8 cellular contexts compared by ENCODE assay signal in the genomic region with DNA sequence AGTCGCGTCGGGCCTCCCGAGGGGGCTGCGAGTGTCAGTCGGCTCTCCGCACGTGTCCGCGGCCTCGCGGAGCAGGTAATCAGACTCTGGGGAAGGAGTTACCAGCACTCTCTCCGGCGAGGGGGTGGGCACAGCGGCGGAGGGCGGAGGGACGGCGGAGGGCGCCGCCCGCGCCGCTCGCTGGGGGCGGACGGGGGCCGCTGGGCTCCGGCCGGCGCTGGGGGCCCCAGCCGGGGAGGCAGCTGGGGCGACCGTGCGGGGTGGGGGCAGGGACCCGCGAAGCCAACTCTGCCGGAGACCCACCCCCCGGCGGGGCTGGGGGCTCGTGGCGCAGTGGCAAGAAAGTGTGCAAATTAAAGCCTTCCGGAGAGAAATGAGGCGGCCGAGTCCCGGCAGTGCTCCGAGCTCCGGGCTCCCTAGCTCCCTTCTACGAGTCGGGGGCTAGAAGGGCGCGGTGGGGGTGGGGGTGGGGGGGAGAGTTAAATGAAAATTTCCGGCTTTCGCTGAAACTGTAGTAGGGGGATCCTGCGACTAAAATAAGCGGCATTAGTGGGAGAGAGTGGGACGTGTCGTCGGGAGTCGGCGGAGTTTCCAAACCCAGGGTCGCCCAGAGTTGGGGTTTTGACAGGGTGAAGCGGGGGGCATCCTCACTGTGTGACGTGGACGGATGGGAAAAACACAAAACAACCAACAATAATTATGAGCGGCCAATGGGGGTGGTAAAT. TPM values are rescaled to one million over a fixed set of nuclear protein-coding genes. Genes with fewer than 3 reads are reported as not detected.
DNase-seq lines count a peak whose midpoint lies in the region; ATAC-seq and TF ChIP-seq lines count a peak whose summit lies in the region.

A gene (minus strand): TSS at position 85 of the 725 bp plus-strand sequence. CDS start 3,250 bp downstream, outside the sequence.

- H3K27me3 Mint-ChIP-seq in activated T-helper 1 cell treated with anti-CD3 and anti-CD28 coated beads, Interleukin-12 subunit alpha, Interleukin-12 subunit beta, Interleukin-2, Interleukin-4 antibody, amounts not matched to agents 30 ng/mL and 10 ng/mL and 1 ng/mL, durations not matched to agents 14 hours and 24 hours and 36 hours (ENCODE audit: insufficient read depth), result peaks cover 6% of the 10 kb centered on the region

- H3K4me1 ChIP-seq in PC-9 (replicated peaks; ENCODE audit: insufficient read depth), result peaks cover 22% of the 10 kb centered on the region
- H3K4me1 ChIP-seq in neuronal stem cell (ENCODE audit: control insufficient read depth in 2 of 2, insufficient read depth in 1 of 2, low read depth in 1 of 2, low read length in 2 of 2), result peaks cover 8% of the 10 kb centered on the region in 2 donors
- peaks cover 0 to 5% (median 2%) of the 10 kb centered on the region in 4 donors for H3K4me1 ChIP-seq in tibial artery

- H3K18ac ChIP-seq in neuronal stem cell (ENCODE audit: low read length), result peak within 1 kb of the TSS; percentile 96

- CTCF ChIA-PET in PC-9 (lab: Charles Lee), result interaction anchor here (0.6 to 0.7 kb wide), 7 partner anchors 62 to 1053 kb away, joined by 4 to 17 read pairs (median 7); no protein-coding TSS in a partner anchor

- peaks cover 5% of the 10 kb centered on the region; the same call in 1 of the 2 replicates for H4K20me1 ChIP-seq in PC-9 (ENCODE audit: insufficient read depth)

- peak within 1 kb of the TSS; percentile 95 for H3K27ac Mint-ChIP-seq in activated T-helper 1 cell treated with anti-CD3 and anti-CD28 coated beads, Interleukin-12 subunit alpha, Interleukin-12 subunit beta, Interleukin-2, Interleukin-4 antibody, amounts not matched to agents 30 ng/mL and 10 ng/mL and 1 ng/mL, durations not matched to agents 14 hours and 24 hours and 36 hours

- TF ChIP-seq CTCF in PC-9 (conservative IDR thresholded peaks at IDR 0.05) (no peak), fibroblast of villous mesenchyme (IDR thresholded peaks at IDR 0.05; ENCODE audit: insufficient read depth, low read depth, low read length) (no peak), tibial artery (IDR thresholded peaks at IDR 0.05) (no peak)

- no peak within 1 kb of the TSS for H4K8ac ChIP-seq in neuronal stem cell (ENCODE audit: low read depth, low read length)

- no peaks in the 10 kb centered on the region for H3K9me3 ChIP-seq in PC-9 (ENCODE audit: insufficient read depth, low read depth)
- H3K9me3 ChIP-seq in neuronal stem cell (replicated peaks in 1 of 2; ENCODE audit: control insufficient read depth in 2 of 2, insufficient read depth in 1 of 2, low read depth in 1 of 2, low read length in 2 of 2), result peaks cover 0 to 6% of the 10 kb centered on the region in 2 donors
- H3K9me3 ChIP-seq in tibial artery, result no peaks in the 10 kb centered on the region

- H4K91ac ChIP-seq in neuronal stem cell (ENCODE audit: low read depth, low read length, poor library complexity), result no peak within 1 kb of the TSS

- no peaks in the 10 kb centered on the region for H3K9me2 ChIP-seq in PC-9 (ENCODE audit: insufficient read depth)

- H3K36me3 ChIP-seq in PC-9 (ENCODE audit: low read depth) (peaks cover 8% of the 10 kb centered on the region; the same call in 1 of the 2 replicates), neuronal stem cell (replicated peaks in 1 of 2; ENCODE audit: control insufficient read depth in 2 of 2, insufficient read depth in 2 of 2, low read length in 2 of 2) (peaks cover 0 to 9% of the 10 kb centered on the region in 2 donors), tibial artery (no peaks in the 10 kb centered on the region)

- peak within 1 kb of the TSS; percentile 75 for H2BK5ac ChIP-seq in neuronal stem cell (ENCODE audit: low read length)

- intact Hi-C loops in PC-9 (cut with micrococcal nuclease; ENCODE audit: unreplicated experiment) (loop anchor here (1.0 to 10.0 kb wide), 4 partner anchors 96 to 412 kb away; a partner anchor contains a TSS), tibial artery (cut with DNase I; ENCODE audit: low total_unique reads) (loop anchor here (5.0 to 10.0 kb wide), 2 partner anchors 214 to 312 kb away; a partner anchor contains a TSS)
- intact Hi-C loops in activated T-helper 1 cell treated with anti-CD3 and anti-CD28 coated beads, Interleukin-12 subunit alpha, Interleukin-12 subunit beta, Interleukin-2, Interleukin-4 antibody, amounts not matched to agents 30 ng/mL and 10 ng/mL and 1 ng/mL, durations not matched to agents 14 hours and 24 hours and 36 hours (cut with micrococcal nuclease), result loop anchor here (1.0 kb wide), 7 partner anchors 9 to 394 kb away; a partner anchor contains a TSS

- peak in 2 of 3 experiments; percentile 51 to 58 for DNase-seq in NCI-H1417 (lab: John Stamatoyannopoulos, UW)
- no peak for DNase-seq in NCI-H1417 treated with DMSO at 0.1 percent for 48 hours (lab: John Stamatoyannopoulos, UW)
- DNase-seq in PC-9, result peak; percentile 52 to 83
- peak; percentile 63 for DNase-seq in activated T-helper 1 cell treated with anti-CD3 and anti-CD28 coated beads, Interleukin-12 subunit alpha, Interleukin-12 subunit beta, Interleukin-2, Interleukin-4 antibody, amounts not matched to agents 30 ng/mL and 10 ng/mL and 1 ng/mL, durations not matched to agents 14 hours and 24 hours and 36 hours (ENCODE audit: low spot score)
- DNase-seq in fibroblast of villous mesenchyme (ENCODE audit: low read depth), result peak; percentile 42
- DNase-seq in neuronal stem cell (ENCODE audit: low spot score), result peak; percentile 29
- DNase-seq in tibial artery, result peak; percentile 57 to 78

- H2BK120ac ChIP-seq in neuronal stem cell (ENCODE audit: low read depth, low read length), result peak within 1 kb of the TSS; percentile 87

- peak within 1 kb of the TSS; percentile 97 for H3K4me3 Mint-ChIP-seq in activated T-helper 1 cell treated with anti-CD3 and anti-CD28 coated beads, Interleukin-12 subunit alpha, Interleukin-12 subunit beta, Interleukin-2, Interleukin-4 antibody, amounts not matched to agents 30 ng/mL and 10 ng/mL and 1 ng/mL, durations not matched to agents 14 hours and 24 hours and 36 hours

- peak within 1 kb of the TSS; percentile 92 for H3K4me2 ChIP-seq in PC-9
- H3K4me2 ChIP-seq in neuronal stem cell (ENCODE audit: insufficient read depth, low read length, poor library complexity, severe bottlenecking), result peak within 1 kb of the TSS; percentile 97

- BruUV-seq in PC-9 (replicated peaks; lab: Mats Ljungman, UMichigan), result no TSS peak

- H2AFZ ChIP-seq in PC-9 (peak within 1 kb of the TSS; percentile 87), neuronal stem cell (ENCODE audit: low read length) (peak within 1 kb of the TSS; percentile 96)

- H3K9me3 Mint-ChIP-seq in activated T-helper 1 cell treated with anti-CD3 and anti-CD28 coated beads, Interleukin-12 subunit alpha, Interleukin-12 subunit beta, Interleukin-2, Interleukin-4 antibody, amounts not matched to agents 30 ng/mL and 10 ng/mL and 1 ng/mL, durations not matched to agents 14 hours and 24 hours and 36 hours, result no peaks in the 10 kb centered on the region

- peaks cover 11% of the 10 kb centered on the region; the same call in 1 of the 2 replicates for H3F3A ChIP-seq in PC-9 (ENCODE audit: insufficient read depth, low read depth)

- H3K14ac ChIP-seq in neuronal stem cell (ENCODE audit: low read length), result peak within 1 kb of the TSS; percentile 38

- H3K4ac ChIP-seq in neuronal stem cell (ENCODE audit: low read length), result no peak within 1 kb of the TSS

- peak within 1 kb of the TSS; percentile 56 for H2AK5ac ChIP-seq in neuronal stem cell (ENCODE audit: low read depth, low read length)

- H2BK15ac ChIP-seq in neuronal stem cell (ENCODE audit: low read length), result peak within 1 kb of the TSS; percentile 58

- peaks cover 24% of the 10 kb centered on the region for H3K36me3 Mint-ChIP-seq in activated T-helper 1 cell treated with anti-CD3 and anti-CD28 coated beads, Interleukin-12 subunit alpha, Interleukin-12 subunit beta, Interleukin-2, Interleukin-4 antibody, amounts not matched to agents 30 ng/mL and 10 ng/mL and 1 ng/mL, durations not matched to agents 14 hours and 24 hours and 36 hours (ENCODE audit: low read depth)

- H3K4me3 ChIP-seq in PC-9 (peak within 1 kb of the TSS; percentile 94), fibroblast of villous mesenchyme (ENCODE audit: low read depth, low read length) (peak within 1 kb of the TSS; percentile 87), neuronal stem cell (ENCODE audit: low read length in 2 of 2) (peak within 1 kb of the TSS; percentile 72 to 91), tibial artery (peak within 1 kb of the TSS; percentile 84 to 94)

- H3K27me3 ChIP-seq in PC-9 (ENCODE audit: insufficient read depth, low read depth) (no peaks in the 10 kb centered on the region), neuronal stem cell (ENCODE audit: control insufficient read depth in 3 of 3, insufficient read depth in 3 of 3, low read depth in 1 of 3, low read length in 3 of 3) (peaks cover 0 to 13% (median 0%) of the 10 kb centered on the region in 3 experiments), tibial artery (no peaks in the 10 kb centered on the region)

- peaks cover 34% of the 10 kb centered on the region for H3K79me2 ChIP-seq in PC-9 (ENCODE audit: low read depth)

- peak; percentile 32 for ATAC-seq in HG03066 (IDR thresholded peaks at IDR 0.05; ENCODE audit: low read depth, unreplicated experiment)

- POLR2A ChIA-PET in PC-9 (lab: Charles Lee; ENCODE audit: unreplicated experiment), result interaction anchor here (0.6 to 1.3 kb wide), 4 partner anchors 67 to 281 kb away, joined by 3 to 6 read pairs (median 5); a partner anchor contains a TSS

- H3K23ac ChIP-seq in neuronal stem cell (ENCODE audit: low read depth, low read length, poor library complexity), result peak within 1 kb of the TSS; percentile 73

- H3K4me1 Mint-ChIP-seq in activated T-helper 1 cell treated with anti-CD3 and anti-CD28 coated beads, Interleukin-12 subunit alpha, Interleukin-12 subunit beta, Interleukin-2, Interleukin-4 antibody, amounts not matched to agents 30 ng/mL and 10 ng/mL and 1 ng/mL, durations not matched to agents 14 hours and 24 hours and 36 hours (ENCODE audit: low read depth), result peaks cover 40% of the 10 kb centered on the region

- H3K9ac ChIP-seq in neuronal stem cell (ENCODE audit: low read depth, low read length, poor library complexity), result peak within 1 kb of the TSS; percentile 72

- WGBS in neuronal stem cell (ENCODE audit: extremely low coverage in 2 of 2, insufficient read length in 2 of 2, insufficient replicate concordance in 1 of 2), 2 donors, result no CpG with 5 or more reads among the region's 66 CpGs

- peak within 1 kb of the TSS; percentile 77 for H3K27ac ChIP-seq in PC-9
- H3K27ac ChIP-seq in neuronal stem cell (replicated peaks; ENCODE audit: low read length), result no peak within 1 kb of the TSS
- peak within 1 kb of the TSS; percentile 88 to 92 for H3K27ac ChIP-seq in tibial artery

- no peak within 1 kb of the TSS for H2BK12ac ChIP-seq in neuronal stem cell (ENCODE audit: low read length)

- no peaks in the 10 kb centered on the region for H3K79me1 ChIP-seq in neuronal stem cell (ENCODE audit: low read depth, low read length)

RNA-seq across cellular contexts. Expression of the gene that starts here (rescaled TPM):
- 49.5 and 52.2 TPM in 2 replicates for total RNA-seq in PC-9 (2021)
- 328 and 332 TPM in 2 replicates for total RNA-seq in activated T-helper 1 cell treated with anti-CD3 and anti-CD28 coated beads, Interleukin-12 subunit alpha, Interleukin-12 subunit beta, Interleukin-2, Interleukin-4 antibody, amounts not matched to agents 30 ng/mL and 10 ng/mL and 1 ng/mL, durations not matched to agents 14 hours and 24 hours and 36 hours
- 30.7 and 42.2 TPM in 2 replicates for total RNA-seq in fibroblast of villous mesenchyme
- 6.8 TPM for polyA plus RNA-seq in neuronal stem cell (2013, experiment 1 of 2)
- 7.1 TPM for polyA plus RNA-seq in neuronal stem cell (2013, experiment 2 of 2)
